ENCODE assay signal across 2 cellular contexts in the genomic region with DNA sequence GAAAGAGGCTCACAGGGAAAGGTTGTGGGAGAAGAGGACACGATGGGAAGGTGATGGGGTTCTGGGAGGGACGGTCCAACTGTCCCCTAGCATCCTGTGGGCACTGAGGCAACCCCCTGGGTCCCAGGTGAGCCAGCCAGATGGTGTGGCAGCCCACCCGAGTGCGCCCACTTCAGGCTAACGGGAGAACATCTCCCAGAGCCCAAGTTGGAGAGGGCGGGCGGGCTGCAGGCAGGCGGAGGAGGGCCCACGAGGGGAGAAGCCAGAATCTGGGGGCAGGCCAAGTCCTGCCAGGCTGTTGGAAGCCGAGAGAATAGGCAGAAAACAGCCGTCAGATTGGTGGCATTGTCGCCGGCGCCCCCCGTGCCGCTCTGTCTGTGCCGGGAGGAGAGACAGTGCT.
TF ChIP-seq lines count a peak whose summit lies in the region.

No MANE protein-coding gene starts in this region.

TF ChIP-seq in HCT116, 20 proteins besides CTCF, POLR2A, EP300 and RAD21 (continued from another document):
- TF ChIP-seq TCF7L2 (IDR thresholded peaks at IDR 0.05; ENCODE audit: borderline replicate concordance, extremely low read depth, insufficient read depth, insufficient read length), result no peak
- no peak for TF ChIP-seq ELF1 (IDR thresholded peaks at IDR 0.05; ENCODE audit: borderline replicate concordance, low read depth)
- TF ChIP-seq EZH2phosphoT487 (IDR thresholded peaks at IDR 0.05; ENCODE audit: borderline replicate concordance), result no peak
- no peak for TF ChIP-seq SIN3A (IDR thresholded peaks at IDR 0.05; ENCODE audit: low read depth)
- TF ChIP-seq EGR1 (IDR thresholded peaks at IDR 0.05; ENCODE audit: low read depth), result no peak
- TF ChIP-seq ZNF274 (IDR thresholded peaks at IDR 0.05; ENCODE audit: low read depth, low read length), result no peak
- no peak for TF ChIP-seq SP1 (IDR thresholded peaks at IDR 0.05; ENCODE audit: low read depth)
- TF ChIP-seq, protein P1, sequence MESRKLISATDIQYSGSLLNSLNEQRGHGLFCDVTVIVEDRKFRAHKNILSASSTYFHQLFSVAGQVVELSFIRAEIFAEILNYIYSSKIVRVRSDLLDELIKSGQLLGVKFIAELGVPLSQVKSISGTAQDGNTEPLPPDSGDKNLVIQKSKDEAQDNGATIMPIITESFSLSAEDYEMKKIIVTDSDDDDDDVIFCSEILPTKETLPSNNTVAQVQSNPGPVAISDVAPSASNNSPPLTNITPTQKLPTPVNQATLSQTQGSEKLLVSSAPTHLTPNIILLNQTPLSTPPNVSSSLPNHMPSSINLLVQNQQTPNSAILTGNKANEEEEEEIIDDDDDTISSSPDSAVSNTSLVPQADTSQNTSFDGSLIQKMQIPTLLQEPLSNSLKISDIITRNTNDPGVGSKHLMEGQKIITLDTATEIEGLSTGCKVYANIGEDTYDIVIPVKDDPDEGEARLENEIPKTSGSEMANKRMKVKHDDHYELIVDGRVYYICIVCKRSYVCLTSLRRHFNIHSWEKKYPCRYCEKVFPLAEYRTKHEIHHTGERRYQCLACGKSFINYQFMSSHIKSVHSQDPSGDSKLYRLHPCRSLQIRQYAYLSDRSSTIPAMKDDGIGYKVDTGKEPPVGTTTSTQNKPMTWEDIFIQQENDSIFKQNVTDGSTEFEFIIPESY (IDR thresholded peaks at IDR 0.05; ENCODE audit: extremely low read depth, insufficient replicate concordance, low read length), result no peak
- no peak for TF ChIP-seq CBX3 (IDR thresholded peaks at IDR 0.05; ENCODE audit: low read depth)

TF ChIP-seq in SK-N-SH treated with all-trans-retinoic acid at 6 μM for 48 hours, 23 proteins besides CTCF, POLR2A, EP300 and RAD21 (continued from another document):
- TF ChIP-seq CSRNP3 (CRISPR knock-in tag; IDR thresholded peaks at IDR 0.05) (no peak), PPARA (CRISPR knock-in tag; IDR thresholded peaks at IDR 0.05; ENCODE audit: borderline replicate concordance) (no peak), GLIS3 (CRISPR knock-in tag; IDR thresholded peaks at IDR 0.05) (no peak), ZNF8 (CRISPR knock-in tag; IDR thresholded peaks at IDR 0.05) (no peak), ZFP30 (CRISPR knock-in tag; IDR thresholded peaks at IDR 0.05) (no peak)
TF ChIP-seq in SK-N-SH treated with all-trans-retinoic acid at 6 μM for 48 hours: peak in this region for 0.
